Comparison of ENCODE assay signal across 7 cellular contexts in the genomic region with DNA sequence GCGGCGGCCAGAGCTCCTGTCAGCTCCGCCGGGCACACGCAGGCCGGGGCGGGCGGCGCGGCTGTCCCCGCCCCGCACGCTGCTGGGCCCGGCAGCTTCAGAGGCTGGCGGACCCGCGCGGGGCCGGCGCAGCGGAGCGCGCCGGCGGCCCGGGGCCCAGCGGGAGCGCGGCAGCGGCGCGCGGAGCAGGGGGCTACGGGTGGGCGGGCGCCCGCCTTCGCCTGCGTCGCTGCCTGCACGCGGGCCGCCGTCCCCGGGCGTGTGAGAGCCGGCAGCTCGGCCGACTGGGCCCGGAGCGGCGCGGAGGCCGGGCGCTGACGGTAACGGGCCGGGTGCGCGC. TPM values are rescaled to one million over a fixed set of nuclear protein-coding genes. Genes with fewer than 3 reads are reported as not detected.
A peak's percentile ranks its signal among the peaks of the same experiment; 100 is the strongest.
DNase-seq lines count a peak whose midpoint lies in the region; ATAC-seq and TF ChIP-seq lines count a peak whose summit lies in the region.

No MANE protein-coding gene starts in this region.

- POLR2A ChIA-PET in OCI-LY7 (lab: Charles Lee): interaction anchor here (0.6 to 4.5 kb wide), 3 partner anchors 12 to 1935 kb away, joined by 3 to 24 read pairs (median 3); no protein-coding TSS in a partner anchor

- no peaks in the 10 kb centered on the region for H3K9me2 ChIP-seq in OCI-LY7 (ENCODE audit: insufficient read depth, low read length)

- H3K36me3 ChIP-seq in OCI-LY7 (ENCODE audit: insufficient read depth, low read length): no peaks in the 10 kb centered on the region
- peaks cover 11 to 29% (median 27%) of the 10 kb centered on the region in 3 donors for H3K36me3 ChIP-seq in esophagus squamous epithelium
- H3K36me3 ChIP-seq in skeletal muscle tissue (ENCODE audit: control insufficient read depth in 3 of 3, insufficient read depth in 3 of 3, low read length in 3 of 3): peaks cover 28 to 30% (median 29%) of the 10 kb centered on the region in 3 donors

- ATAC-seq in GM19463 (IDR thresholded peaks at IDR 0.05; ENCODE audit: unreplicated experiment) (peak; percentile 59), HG02798 (IDR thresholded peaks at IDR 0.05; ENCODE audit: poor library complexity, unreplicated experiment) (no peak)

- H3K9me3 ChIP-seq in OCI-LY7 (ENCODE audit: low read length): no peaks in the 10 kb centered on the region
- H3K9me3 ChIP-seq in esophagus squamous epithelium: no peaks in the 10 kb centered on the region
- no peaks in the 10 kb centered on the region for H3K9me3 ChIP-seq in skeletal muscle tissue (ENCODE audit: control insufficient read depth in 3 of 3, low read length in 3 of 3)

- H3K27me3 ChIP-seq in esophagus squamous epithelium (no peaks in the 10 kb centered on the region), skeletal muscle tissue (ENCODE audit: control insufficient read depth in 3 of 3, insufficient read depth in 3 of 3, low read length in 3 of 3) (no peaks in the 10 kb centered on the region)

- H3K9ac ChIP-seq in skeletal muscle tissue (ENCODE audit: low read depth in 1 of 3, low read length in 3 of 3): peak overlapping the region; percentile 84 to 92 (median 89)

- H3K4me2 ChIP-seq in OCI-LY7 (ENCODE audit: low read length): peak overlapping the region; percentile 86

- H3K4me1 ChIP-seq in OCI-LY7 (ENCODE audit: insufficient read depth, low read length, poor library complexity, severe bottlenecking) (peaks cover 27% of the 10 kb centered on the region), esophagus squamous epithelium (peaks cover 14 to 34% (median 14%) of the 10 kb centered on the region in 3 donors), skeletal muscle tissue (ENCODE audit: control insufficient read depth in 3 of 3, insufficient read depth in 3 of 3, low read length in 3 of 3) (peaks cover 15 to 36% (median 25%) of the 10 kb centered on the region in 3 donors)

- no peak for TF ChIP-seq POLR2A in esophagus squamous epithelium (IDR thresholded peaks at IDR 0.05)

- TF ChIP-seq CTCF in OCI-LY7 (conservative IDR thresholded peaks at IDR 0.05; ENCODE audit: low read length): no peak
- TF ChIP-seq CTCF in esophagus squamous epithelium (IDR thresholded peaks at IDR 0.05): no peak

- no peaks in the 10 kb centered on the region for H3K79me2 ChIP-seq in OCI-LY7 (ENCODE audit: insufficient read depth, low read depth, low read length)

- no CpG with 5 or more reads among the region's 60 CpGs for WGBS in esophagus squamous epithelium, 2 donors

- no TSS peak for BruUV-seq in OCI-LY7 (replicated peaks; lab: Mats Ljungman, UMichigan)

- H3K27ac ChIP-seq in OCI-LY7 (ENCODE audit: low read depth, low read length, poor library complexity, severe bottlenecking) (no peak overlapping the region), esophagus squamous epithelium (peak overlapping the region; percentile 90 to 97 (median 92)), skeletal muscle tissue (ENCODE audit: low read depth, low read length) (peak overlapping the region; percentile 85)

- peak overlapping the region; percentile 69 for H3K4me3 ChIP-seq in OCI-LY7 (ENCODE audit: low read depth, low read length, poor library complexity, severe bottlenecking)
- peak overlapping the region; percentile 74 to 99 (median 88) for H3K4me3 ChIP-seq in esophagus squamous epithelium
- H3K4me3 ChIP-seq in skeletal muscle tissue (ENCODE audit: low read length in 3 of 3): peak overlapping the region; percentile 85 to 93 (median 92)

- peak overlapping the region; percentile 42; the same call in 1 of the 2 replicates for H2AFZ ChIP-seq in OCI-LY7 (ENCODE audit: low read length)

- H4K20me1 ChIP-seq in OCI-LY7 (ENCODE audit: insufficient read depth, low read length): no peaks in the 10 kb centered on the region

- no peak for DNase-seq in OCI-LY7 (ENCODE audit: low spot score)
- DNase-seq in esophagus squamous epithelium (lab: John Stamatoyannopoulos, UW): no peak
- DNase-seq in dermis blood vessel endothelial cell: no peak
- DNase-seq in DMS53 treated with DMSO at 0.1 percent for 48 hours (lab: John Stamatoyannopoulos, UW; ENCODE audit: unreplicated experiment): no peak

- CTCF ChIA-PET in OCI-LY7 (lab: Charles Lee; ENCODE audit: unreplicated experiment): interaction anchor here (1.3 to 3.8 kb wide), 2 partner anchors 30 to 32 kb away, joined by 5 to 16 read pairs; a partner anchor contains a TSS

- intact Hi-C loops in OCI-LY7 (cut with micrococcal nuclease; ENCODE audit: unreplicated experiment) (loop anchor here (1.0 kb wide), 1 partner anchor 29 kb away; no protein-coding TSS in a partner anchor), esophagus squamous epithelium (cut with DNase I) (no loop called here)

RNA-seq across cellular contexts. Expression of a gene that starts 0.5 kb away (rescaled TPM):
- 6.6 and 12.2 TPM in 2 replicates for total RNA-seq in OCI-LY7 (2014; rRNA removed; shearing (Covaris generic))
- 11.6 and 17.4 TPM in 2 replicates for total RNA-seq in OCI-LY7 (2022)
- total RNA-seq in esophagus squamous epithelium: 10 to 100 TPM in 3 of 4 donors, 1 to 10 TPM in 1; 9.9 to 25.2 (median 12.1) TPM
- 14.1 TPM for total RNA-seq in skeletal muscle tissue
- total RNA-seq in dermis blood vessel endothelial cell: 23.1 and 38.7 TPM in 2 replicates

RNA-seq across cellular contexts. Expression of a gene that starts 18.3 kb away (rescaled TPM):
- total RNA-seq in OCI-LY7 (2014; rRNA removed; shearing (Covaris generic)): 3.3 and 4.7 TPM in 2 replicates
- 3.0 and 3.2 TPM in 2 replicates for total RNA-seq in OCI-LY7 (2022)
- 10 to 100 TPM in 2 of 4 donors, 1 to 10 TPM in 2; 1.8 to 13.4 (median 9.7) TPM for total RNA-seq in esophagus squamous epithelium
- 19.8 TPM for total RNA-seq in skeletal muscle tissue
- 110 and 134 TPM in 2 replicates for total RNA-seq in dermis blood vessel endothelial cell

RNA-seq across cellular contexts. Expression of a gene that starts 29.7 kb away (rescaled TPM):
- 31.8 and 35.8 TPM in 2 replicates for total RNA-seq in OCI-LY7 (2014; rRNA removed; shearing (Covaris generic))
- 38.6 and 39.7 TPM in 2 replicates for total RNA-seq in OCI-LY7 (2022)
- 10 to 100 TPM in 3 of 4 donors, 1 to 10 TPM in 1; 5.8 to 13.7 (median 11.7) TPM for total RNA-seq in esophagus squamous epithelium
- 5.7 TPM for total RNA-seq in skeletal muscle tissue
- total RNA-seq in dermis blood vessel endothelial cell: 16.3 and 16.7 TPM in 2 replicates

RNA-seq across cellular contexts. Expression of a gene that starts 32.5 kb away (rescaled TPM):
- 38.3 and 46.1 TPM in 2 replicates for total RNA-seq in OCI-LY7 (2014; rRNA removed; shearing (Covaris generic))
- total RNA-seq in OCI-LY7 (2022) (62.3 and 68.0 TPM in 2 replicates), esophagus squamous epithelium (10 to 100 TPM; 38.7 to 76.0 (median 64.2) TPM), skeletal muscle tissue (30.3 TPM), dermis blood vessel endothelial cell (128 and 141 TPM in 2 replicates)

RNA-seq across cellular contexts. Expression of a gene that starts 34.2 kb away (rescaled TPM):
- 2.1 and 4.9 TPM in 2 replicates for total RNA-seq in OCI-LY7 (2014; rRNA removed; shearing (Covaris generic))
- 7.4 and 10.3 TPM in 2 replicates for total RNA-seq in OCI-LY7 (2022)
- 10 to 100 TPM; 27.7 to 43.3 (median 38.5) TPM for total RNA-seq in esophagus squamous epithelium
- total RNA-seq in skeletal muscle tissue: 12.0 TPM
- 67.2 and 136 TPM in 2 replicates for total RNA-seq in dermis blood vessel endothelial cell
